In the genomic region with DNA sequence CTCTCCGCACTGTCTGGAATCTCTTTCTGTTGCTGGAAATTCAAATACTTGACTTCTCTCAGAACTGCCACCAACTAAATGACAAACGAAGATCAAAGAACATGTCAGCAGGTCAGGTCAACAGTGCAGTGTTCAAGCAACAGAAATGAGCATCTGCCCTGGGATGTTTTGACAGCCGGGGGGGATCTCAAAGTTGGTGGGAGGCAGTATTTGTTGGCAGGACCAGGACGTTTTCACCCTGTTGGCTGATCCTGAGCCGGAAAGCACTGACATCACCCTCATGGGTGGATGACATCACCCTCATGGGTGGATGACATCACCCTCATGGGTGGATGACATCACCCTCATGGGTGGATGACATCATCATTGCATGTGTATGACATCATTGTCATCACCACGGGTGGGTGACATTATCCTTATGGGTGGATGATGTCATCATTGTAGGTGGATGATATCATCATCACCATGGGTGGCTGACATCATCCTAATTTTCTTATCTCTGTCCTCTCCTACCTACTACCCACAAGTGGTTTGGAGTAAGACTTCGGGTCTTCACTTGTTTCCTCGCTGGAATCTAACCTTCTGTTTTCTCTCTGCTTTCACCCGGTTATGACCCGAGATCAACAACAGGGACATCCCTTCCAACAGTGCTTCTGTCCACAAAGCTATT, we compare ENCODE assay signal across 1 cellular context.
A peak's percentile ranks its signal among the peaks of the same experiment; 100 is the strongest.
TF ChIP-seq lines count a peak whose summit lies in the region.

No MANE protein-coding gene starts in this region.

TF ChIP-seq in HEK293, 187 proteins besides CTCF, POLR2A, EP300 and RAD21 (continued from another document and continues in another):
- TF ChIP-seq ZNF174 (tag by site-specific recombination; IDR thresholded peaks at IDR 0.05) (peak; percentile 100), ZBTB17 (tag by site-specific recombination; IDR thresholded peaks at IDR 0.05) (peak; percentile 93), ZNF146 (tag by site-specific recombination; IDR thresholded peaks at IDR 0.05) (peak; percentile 96), ZNF335 (tag by site-specific recombination; conservative IDR thresholded peaks at IDR 0.05) (peak; percentile 84), ZNF398 (tag by site-specific recombination; IDR thresholded peaks at IDR 0.05) (peak; percentile 97), ZNF580 (tag by site-specific recombination; IDR thresholded peaks at IDR 0.05) (peak; percentile 97), ZNF692 (tag by site-specific recombination; IDR thresholded peaks at IDR 0.05) (peak; percentile 97), SCRT2 (tag by site-specific recombination; IDR thresholded peaks at IDR 0.05) (peak; percentile 99), ZNF624 (tag by site-specific recombination; IDR thresholded peaks at IDR 0.05) (no peak), ZFP41 (tag by site-specific recombination; IDR thresholded peaks at IDR 0.05; ENCODE audit: borderline replicate concordance) (0 out of 2 replicates have a peak, but pooled peaks have one; percentile 40), MZF1 (tag by site-specific recombination; IDR thresholded peaks at IDR 0.05; ENCODE audit: borderline replicate concordance) (peak; percentile 63; the same call in 1 of the 2 replicates), ZNF175 (tag by site-specific recombination; IDR thresholded peaks at IDR 0.05) (no peak), ZNF248 (tag by site-specific recombination; IDR thresholded peaks at IDR 0.05) (peak; percentile 99), OSR2 (tag by site-specific recombination; IDR thresholded peaks at IDR 0.05) (peak; percentile 79), KLF10 (tag by site-specific recombination; IDR thresholded peaks at IDR 0.05) (peak; percentile 93), ZNF707 (tag by site-specific recombination; IDR thresholded peaks at IDR 0.05) (peak; percentile 90), GLI2 (tag by site-specific recombination; IDR thresholded peaks at IDR 0.05; ENCODE audit: borderline replicate concordance, low read depth) (peak; percentile 77; the same call in 1 of the 2 replicates), ZBTB48 (tag by site-specific recombination; IDR thresholded peaks at IDR 0.05) (peak; percentile 79), KLF1 (tag by site-specific recombination; IDR thresholded peaks at IDR 0.05) (peak; percentile 98), PRDM2 (tag by site-specific recombination; IDR thresholded peaks at IDR 0.05; ENCODE audit: borderline replicate concordance) (peak; percentile 100), ZNF214 (tag by site-specific recombination; IDR thresholded peaks at IDR 0.05; ENCODE audit: borderline replicate concordance) (peak; percentile 64; the same call in 1 of the 2 replicates), TRIM28 (IDR thresholded peaks at IDR 0.05; ENCODE audit: borderline replicate concordance, low read length) (peak; percentile 70; the same call in 1 of the 2 replicates), ZNF132 (tag by site-specific recombination; IDR thresholded peaks at IDR 0.05; ENCODE audit: borderline replicate concordance) (peak; percentile 76; the same call in 1 of the 2 replicates), ZNF155 (tag by site-specific recombination; IDR thresholded peaks at IDR 0.05) (peak; percentile 97), GFI1B (tag by site-specific recombination; IDR thresholded peaks at IDR 0.05) (peak; percentile 96), ZNF302 (tag by site-specific recombination; IDR thresholded peaks at IDR 0.05; ENCODE audit: low read depth) (peak; percentile 92), ZNF362 (tag by site-specific recombination; IDR thresholded peaks at IDR 0.05) (peak; percentile 98), GLIS2 (tag by site-specific recombination; IDR thresholded peaks at IDR 0.05) (peak; percentile 93), ZNF792 (tag by site-specific recombination; IDR thresholded peaks at IDR 0.05) (peak; percentile 98), ZBTB26 (tag by site-specific recombination; optimal IDR thresholded peaks at IDR 0.05) (peak; percentile 42), KLF8 (tag by site-specific recombination; IDR thresholded peaks at IDR 0.05) (peak; percentile 100), ZNF626 (tag by site-specific recombination; IDR thresholded peaks at IDR 0.05) (peak; percentile 98), ZNF366 (tag by site-specific recombination; conservative IDR thresholded peaks at IDR 0.05) (peak; percentile 97), ZNF112 (tag by site-specific recombination; IDR thresholded peaks at IDR 0.05) (0 out of 2 replicates have a peak, but pooled peaks have one; percentile 72), YY1 (tag by site-specific recombination; IDR thresholded peaks at IDR 0.05) (no peak), MYNN (tag by site-specific recombination; IDR thresholded peaks at IDR 0.05; ENCODE audit: borderline replicate concordance) (peak; percentile 85), HOXC10 (CRISPR knock-in tag; IDR thresholded peaks at IDR 0.05) (no peak), ZNF621 (tag by site-specific recombination; IDR thresholded peaks at IDR 0.05) (peak; percentile 98), ZNF610 (tag by site-specific recombination; IDR thresholded peaks at IDR 0.05; ENCODE audit: borderline replicate concordance) (no peak), ZNF350 (tag by site-specific recombination; IDR thresholded peaks at IDR 0.05) (peak; percentile 84), ZNF10 (tag by site-specific recombination; IDR thresholded peaks at IDR 0.05) (peak; percentile 77)
- TF ChIP-seq, protein P1, sequence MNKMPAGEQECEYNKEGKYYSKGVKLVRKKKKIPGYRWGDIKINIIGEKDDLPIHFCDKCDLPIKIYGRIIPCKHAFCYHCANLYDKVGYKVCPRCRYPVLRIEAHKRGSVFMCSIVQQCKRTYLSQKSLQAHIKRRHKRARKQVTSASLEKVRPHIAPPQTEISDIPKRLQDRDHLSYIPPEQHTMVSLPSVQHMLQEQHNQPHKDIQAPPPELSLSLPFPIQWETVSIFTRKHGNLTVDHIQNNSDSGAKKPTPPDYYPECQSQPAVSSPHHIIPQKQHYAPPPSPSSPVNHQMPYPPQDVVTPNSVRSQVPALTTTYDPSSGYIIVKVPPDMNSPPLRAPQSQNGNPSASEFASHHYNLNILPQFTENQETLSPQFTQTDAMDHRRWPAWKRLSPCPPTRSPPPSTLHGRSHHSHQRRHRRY (tag by site-specific recombination; IDR thresholded peaks at IDR 0.05): peak; percentile 98
- TF ChIP-seq, protein P2, sequence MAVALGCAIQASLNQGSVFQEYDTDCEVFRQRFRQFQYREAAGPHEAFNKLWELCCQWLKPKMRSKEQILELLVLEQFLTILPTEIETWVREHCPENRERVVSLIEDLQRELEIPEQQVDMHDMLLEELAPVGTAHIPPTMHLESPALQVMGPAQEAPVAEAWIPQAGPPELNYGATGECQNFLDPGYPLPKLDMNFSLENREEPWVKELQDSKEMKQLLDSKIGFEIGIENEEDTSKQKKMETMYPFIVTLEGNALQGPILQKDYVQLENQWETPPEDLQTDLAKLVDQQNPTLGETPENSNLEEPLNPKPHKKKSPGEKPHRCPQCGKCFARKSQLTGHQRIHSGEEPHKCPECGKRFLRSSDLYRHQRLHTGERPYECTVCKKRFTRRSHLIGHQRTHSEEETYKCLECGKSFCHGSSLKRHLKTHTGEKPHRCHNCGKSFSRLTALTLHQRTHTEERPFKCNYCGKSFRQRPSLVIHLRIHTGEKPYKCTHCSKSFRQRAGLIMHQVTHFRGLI (tag by site-specific recombination; IDR thresholded peaks at IDR 0.05): peak; percentile 71; the same call in 1 of the 2 replicates
- TF ChIP-seq, protein P3, sequence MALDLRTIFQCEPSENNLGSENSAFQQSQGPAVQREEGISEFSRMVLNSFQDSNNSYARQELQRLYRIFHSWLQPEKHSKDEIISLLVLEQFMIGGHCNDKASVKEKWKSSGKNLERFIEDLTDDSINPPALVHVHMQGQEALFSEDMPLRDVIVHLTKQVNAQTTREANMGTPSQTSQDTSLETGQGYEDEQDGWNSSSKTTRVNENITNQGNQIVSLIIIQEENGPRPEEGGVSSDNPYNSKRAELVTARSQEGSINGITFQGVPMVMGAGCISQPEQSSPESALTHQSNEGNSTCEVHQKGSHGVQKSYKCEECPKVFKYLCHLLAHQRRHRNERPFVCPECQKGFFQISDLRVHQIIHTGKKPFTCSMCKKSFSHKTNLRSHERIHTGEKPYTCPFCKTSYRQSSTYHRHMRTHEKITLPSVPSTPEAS (tag by site-specific recombination; IDR thresholded peaks at IDR 0.05): peak; percentile 95
